ENCODE assay signal across 13 cellular contexts in genomic region chr19:53942001-53942786, GRCh38. TPM values are rescaled to one million over a fixed set of nuclear protein-coding genes. Genes with fewer than 3 reads are reported as not detected.
DNase-seq lines count a peak whose midpoint lies in the region; ATAC-seq, FAIRE-seq and TF ChIP-seq lines count a peak whose summit lies in the region.
"Had no signal": no experiment of that assay in that cellular context is flagged by ENCODE, and none has a peak within 500 bp of the region (broad histone marks: within the 10 kb centered on the region; RNA-seq: fewer than 3 reads in every experiment).

No MANE protein-coding gene starts in this region.

- H3K4me2 ChIP-seq in endothelial cell of umbilical vein (ENCODE audit: insufficient read depth, low read length) (no peak overlapping the region), MM.1S (ENCODE audit: low read depth, low read length) (no peak overlapping the region)

- no peak overlapping the region for H3K4me3 Mint-ChIP-seq in activated T-cell treated with anti-CD3 and anti-CD28 coated beads, Interleukin-2, amount 50 U/mL, for 72 hours
- H3K4me3 Mint-ChIP-seq in progenitor cell of endocrine pancreas (ENCODE audit: low read depth): no peak overlapping the region
- H3K4me3 Mint-ChIP-seq: IgD-negative memory B cell, immature natural killer cell had no signal

- H3K9me1 ChIP-seq in endothelial cell of umbilical vein (replicated peaks; ENCODE audit: control insufficient read depth, extremely low read depth, insufficient read depth, low read length): no peaks in the 10 kb centered on the region

- H3K27ac Mint-ChIP-seq in activated T-cell treated with anti-CD3 and anti-CD28 coated beads, Interleukin-2, amount 50 U/mL, for 72 hours: no peak overlapping the region
- H3K27ac Mint-ChIP-seq in progenitor cell of endocrine pancreas: no peak overlapping the region
- H3K27ac Mint-ChIP-seq: IgD-negative memory B cell; immature natural killer cell; naive thymus-derived CD4-positive, alpha-beta T cell had no signal

- peaks cover 11 to 30% of the 10 kb centered on the region in 2 experiments for H3K27me3 ChIP-seq in endothelial cell of umbilical vein (ENCODE audit: control insufficient read depth in 2 of 2, insufficient read depth in 2 of 2, low read length in 2 of 2)
- H3K27me3 ChIP-seq in MM.1S (replicated peaks; ENCODE audit: insufficient read depth, low read length): no peaks in the 10 kb centered on the region; the same call in 1 of the 2 replicates

- H3K9me3 Mint-ChIP-seq in activated T-cell treated with anti-CD3 and anti-CD28 coated beads, Interleukin-2, amount 50 U/mL, for 72 hours: no peaks in the 10 kb centered on the region
- H3K9me3 Mint-ChIP-seq in progenitor cell of endocrine pancreas (ENCODE audit: low read depth): no peaks in the 10 kb centered on the region

- peaks cover 44% of the 10 kb centered on the region for H3K27me3 Mint-ChIP-seq in activated T-cell treated with anti-CD3 and anti-CD28 coated beads, Interleukin-2, amount 50 U/mL, for 72 hours (ENCODE audit: low read depth)
- peaks cover 77% of the 10 kb centered on the region for H3K27me3 Mint-ChIP-seq in progenitor cell of endocrine pancreas

- POLR2A ChIA-PET in endothelial cell of umbilical vein (lab: Charles Lee): no interaction called here

- DNase-seq in activated T-cell treated with anti-CD3 and anti-CD28 coated beads for 24 hours (ENCODE audit: low read depth) (peak; percentile 2), NCI-H69 (lab: John Stamatoyannopoulos, UW) (peak; percentile 37), endothelial cell of umbilical vein (ENCODE audit: low read depth, low spot score) (peak; percentile 10), progenitor cell of endocrine pancreas (ENCODE audit: low spot score, unreplicated experiment) (peak; percentile 23), NCI-H345 (lab: John Stamatoyannopoulos, UW) (no peak), MM.1S (no peak)
- no peak for DNase-seq in activated T-cell treated with anti-CD3 and anti-CD28 coated beads, Interleukin-2, amount 50 U/mL, for 72 hours
- DNase-seq: cerebellar nuclear complex; naive thymus-derived CD4-positive, alpha-beta T cell; stomach had no signal

- H3K79me2 ChIP-seq in endothelial cell of umbilical vein (ENCODE audit: control insufficient read depth, insufficient read depth, low read length) (no peaks in the 10 kb centered on the region), MM.1S (ENCODE audit: low read length) (no peaks in the 10 kb centered on the region)

- H3K9me3 ChIP-seq in endothelial cell of umbilical vein (replicated peaks; ENCODE audit: control insufficient read depth, insufficient read depth, low read length) (no peaks in the 10 kb centered on the region), MM.1S (replicated peaks; ENCODE audit: insufficient read depth, low read length) (no peaks in the 10 kb centered on the region)

- no TSS peak for BruUV-seq in endothelial cell of umbilical vein (replicated peaks; lab: Mats Ljungman, UMichigan)

- no peak overlapping the region for H3K4me3 ChIP-seq in endothelial cell of umbilical vein (replicated peaks in 1 of 3; ENCODE audit: insufficient read depth in 1 of 3, low read depth in 1 of 3, low read length in 3 of 3)
- H3K4me3 ChIP-seq in MM.1S (ENCODE audit: low read length): no peak overlapping the region
- H3K4me3 ChIP-seq: stomach had no signal

- peaks cover 0 to 2% of the 10 kb centered on the region in 2 donors for H3K36me3 Mint-ChIP-seq in activated T-cell treated with anti-CD3 and anti-CD28 coated beads, Interleukin-2, amount 50 U/mL, for 72 hours (ENCODE audit: insufficient read depth in 2 of 2)
- H3K36me3 Mint-ChIP-seq in progenitor cell of endocrine pancreas (ENCODE audit: insufficient read depth): no peaks in the 10 kb centered on the region
- H3K36me3 Mint-ChIP-seq: immature natural killer cell had no signal

- H3K4me1 Mint-ChIP-seq in activated T-cell treated with anti-CD3 and anti-CD28 coated beads, Interleukin-2, amount 50 U/mL, for 72 hours (ENCODE audit: low read depth): peaks cover 6% of the 10 kb centered on the region
- no peaks in the 10 kb centered on the region for H3K4me1 Mint-ChIP-seq in progenitor cell of endocrine pancreas (ENCODE audit: low read depth)
- H3K4me1 Mint-ChIP-seq: IgD-negative memory B cell, immature natural killer cell had no signal

- intact Hi-C loops in endothelial cell of umbilical vein (cut with micrococcal nuclease): no loop called here

- H3K36me3 ChIP-seq in endothelial cell of umbilical vein (ENCODE audit: control insufficient read depth in 2 of 2, extremely low read depth in 1 of 2, insufficient read depth in 2 of 2, low read length in 2 of 2): no peaks in the 10 kb centered on the region
- H3K36me3 ChIP-seq in MM.1S (replicated peaks; ENCODE audit: insufficient read depth, low read length): no peaks in the 10 kb centered on the region
- H3K36me3 ChIP-seq: stomach had no signal

- dilution Hi-C loops in endothelial cell of umbilical vein (cut with MboI; ENCODE audit: extremely low pct_ligation_motif_present, low sequenced_read_pairs): no loop called here

- CTCF ChIA-PET in endothelial cell of umbilical vein (lab: Charles Lee): interaction anchor here (1.1 kb wide), 1 partner anchor 88 kb away, joined by 3 read pairs; no protein-coding TSS in a partner anchor

- no peak for FAIRE-seq in endothelial cell of umbilical vein (lab: Jason Lieb, UNC)

- no peaks in the 10 kb centered on the region for H3K4me1 ChIP-seq in endothelial cell of umbilical vein (ENCODE audit: control insufficient read depth, extremely low read depth, insufficient read depth, low read length)
- H3K4me1 ChIP-seq in MM.1S (ENCODE audit: low read length): no peaks in the 10 kb centered on the region

- H2AFZ ChIP-seq in endothelial cell of umbilical vein (ENCODE audit: low read depth, low read length): no peak overlapping the region
- H2AFZ ChIP-seq in MM.1S (ENCODE audit: low read length): no peak overlapping the region

- TF ChIP-seq CTCF in endothelial cell of umbilical vein (IDR thresholded peaks at IDR 0.05; ENCODE audit: extremely low read depth in 1 of 2, insufficient read depth in 1 of 2, low read depth in 1 of 2, low read length in 2 of 2) (peak in 1 of 2 donors; percentile 12), progenitor cell of endocrine pancreas (IDR thresholded peaks at IDR 0.05; ENCODE audit: unreplicated experiment) (peak; percentile 31), MM.1S (IDR thresholded peaks at IDR 0.05; ENCODE audit: low read length) (no peak)

- H3F3A ChIP-seq in MM.1S (ENCODE audit: insufficient read depth, low read length): no peaks in the 10 kb centered on the region

- H4K20me1 ChIP-seq in endothelial cell of umbilical vein (replicated peaks; ENCODE audit: control insufficient read depth, extremely low read depth, insufficient read depth, low read length): no peaks in the 10 kb centered on the region
- H4K20me1 ChIP-seq in MM.1S (ENCODE audit: insufficient read depth, low read length): no peaks in the 10 kb centered on the region

- ATAC-seq in activated T-cell treated with anti-CD3 and anti-CD28 coated beads, Interleukin-2, amount 50 U/mL, for 72 hours (replicated peaks in 1 of 2): no peak
- no peak for ATAC-seq in esophagus mucosa
- ATAC-seq: naive thymus-derived CD4-positive, alpha-beta T cell had no signal

- H3K9ac ChIP-seq in endothelial cell of umbilical vein (replicated peaks; ENCODE audit: extremely low read depth, insufficient read depth, low read length) (no peak overlapping the region), MM.1S (ENCODE audit: low read length) (no peak overlapping the region)

- no peak for TF ChIP-seq POLR2A in endothelial cell of umbilical vein (IDR thresholded peaks at IDR 0.05; ENCODE audit: low read depth, low read length)

- no peaks in the 10 kb centered on the region for H3K9me2 ChIP-seq in MM.1S (replicated peaks; ENCODE audit: insufficient read depth, low read length)

- H3K27ac ChIP-seq in endothelial cell of umbilical vein (ENCODE audit: insufficient read depth, low read depth, low read length) (no peak overlapping the region), MM.1S (ENCODE audit: low read length) (no peak overlapping the region)
- H3K27ac ChIP-seq: stomach had no signal

RNA-seq across cellular contexts. Expression of gene CACNG8, which starts 20.5 kb away (rescaled TPM):
- under 1 TPM in 1 of 2 donors, not detected in 1; 0.02 TPM for total RNA-seq in activated T-cell treated with anti-CD3 and anti-CD28 coated beads, Interleukin-2, amount 50 U/mL, for 72 hours
- 1.7 and 3.0 TPM in 2 replicates for total RNA-seq in endothelial cell of umbilical vein
- 0.11 and 0.18 TPM in 2 replicates for polyA plus RNA-seq in endothelial cell of umbilical vein
- 0.15 and 0.21 TPM in 2 replicates for polyA plus RNA-seq in endothelial cell of umbilical vein (2011; cell fraction: cytosol; rRNA removed)
- 1.6 and 1.9 TPM in 2 replicates for polyA plus RNA-seq in endothelial cell of umbilical vein (2011; cell fraction: nucleus; rRNA removed)
- polyA plus RNA-seq in endothelial cell of umbilical vein (2012): 7.0 and 9.1 TPM in 2 replicates
- 0.44 and 0.49 TPM in 2 replicates for polyA minus RNA-seq in endothelial cell of umbilical vein
- polyA minus RNA-seq in endothelial cell of umbilical vein (2011; cell fraction: cytosol; rRNA and poly(A)+ RNA removed): not detected
- 0.63 and 0.96 TPM in 2 replicates for polyA minus RNA-seq in endothelial cell of umbilical vein (2011; cell fraction: nucleus; rRNA and poly(A)+ RNA removed)
- 0.36 and 0.40 TPM in 2 replicates for total RNA-seq in progenitor cell of endocrine pancreas
- not detected for total RNA-seq in esophagus mucosa
- polyA plus RNA-seq: IgD-negative memory B cell; immature natural killer cell; naive thymus-derived CD4-positive, alpha-beta T cell had no signal

RNA-seq across cellular contexts. Expression of gene CACNG7, which starts 33.1 kb away (rescaled TPM):
- not detected for total RNA-seq in activated T-cell treated with anti-CD3 and anti-CD28 coated beads, Interleukin-2, amount 50 U/mL, for 72 hours
- 0.78 and 1.3 TPM in 2 replicates for total RNA-seq in endothelial cell of umbilical vein
- 0.92 and 1.1 TPM in 2 replicates for polyA plus RNA-seq in endothelial cell of umbilical vein
- polyA plus RNA-seq in endothelial cell of umbilical vein (2011; cell fraction: cytosol; rRNA removed): 0.83 and 0.99 TPM in 2 replicates
- polyA plus RNA-seq in endothelial cell of umbilical vein (2011; cell fraction: nucleus; rRNA removed): 0.68 and 0.74 TPM in 2 replicates
- 0.64 and 1.2 TPM in 2 replicates for polyA plus RNA-seq in endothelial cell of umbilical vein (2012)
- polyA minus RNA-seq in endothelial cell of umbilical vein: 0.34 TPM in 1 of 2 replicates, not detected in the other
- not detected for polyA minus RNA-seq in endothelial cell of umbilical vein (2011; cell fraction: cytosol; rRNA and poly(A)+ RNA removed)
- 0.34 TPM in 1 of 2 replicates, not detected in the other for polyA minus RNA-seq in endothelial cell of umbilical vein (2011; cell fraction: nucleus; rRNA and poly(A)+ RNA removed)
- 0.18 TPM in 1 of 2 replicates, not detected in the other for total RNA-seq in progenitor cell of endocrine pancreas
- total RNA-seq in esophagus mucosa: not detected
- total RNA-seq: naive thymus-derived CD4-positive, alpha-beta T cell; stomach had no signal
- polyA plus RNA-seq: IgD-negative memory B cell; immature natural killer cell; naive thymus-derived CD4-positive, alpha-beta T cell had no signal

RNA-seq across cellular contexts. Expression of gene CACNG6, which starts 49.2 kb away (rescaled TPM):
- total RNA-seq in activated T-cell treated with anti-CD3 and anti-CD28 coated beads, Interleukin-2, amount 50 U/mL, for 72 hours: not detected
- total RNA-seq in endothelial cell of umbilical vein (4.0 and 5.4 TPM in 2 replicates), progenitor cell of endocrine pancreas (7.6 and 8.4 TPM in 2 replicates), esophagus mucosa (not detected)
- 3.9 and 5.0 TPM in 2 replicates for polyA plus RNA-seq in endothelial cell of umbilical vein
- 1.7 and 3.0 TPM in 2 replicates for polyA plus RNA-seq in endothelial cell of umbilical vein (2011; cell fraction: cytosol; rRNA removed)
- polyA plus RNA-seq in endothelial cell of umbilical vein (2011; cell fraction: nucleus; rRNA removed): 2.0 and 3.8 TPM in 2 replicates
- 1.9 and 5.9 TPM in 2 replicates for polyA plus RNA-seq in endothelial cell of umbilical vein (2012)
- 1.1 and 1.7 TPM in 2 replicates for polyA minus RNA-seq in endothelial cell of umbilical vein
- polyA minus RNA-seq in endothelial cell of umbilical vein (2011; cell fraction: cytosol; rRNA and poly(A)+ RNA removed): not detected
- 0.38 and 1.1 TPM in 2 replicates for polyA minus RNA-seq in endothelial cell of umbilical vein (2011; cell fraction: nucleus; rRNA and poly(A)+ RNA removed)
- polyA plus RNA-seq: IgD-negative memory B cell; immature natural killer cell; naive thymus-derived CD4-positive, alpha-beta T cell had no signal

Comparison
In these comparisons a context has a peak if more than half of its experiments do, and no peak if none do; other contexts are left out.
1. DNase-seq: peak in activated T-cell treated with anti-CD3 and anti-CD28 coated beads for 24 hours (single experiment), NCI-H69 (single experiment), endothelial cell of umbilical vein (single experiment) and progenitor cell of endocrine pancreas (single experiment); none in activated T-cell treated with anti-CD3 and anti-CD28 coated beads, Interleukin-2, amount 50 U/mL, for 72 hours (0 of 2), NCI-H345 (single experiment) and MM.1S (single experiment).